ENCODE assay signal across 1 cellular context in genomic region chr1:174017231-174017970, GRCh38.
TF ChIP-seq lines count a peak whose summit lies in the region.

No MANE protein-coding gene starts in this region.

TF ChIP-seq in GM12878, 131 proteins besides CTCF, POLR2A, EP300 and RAD21:
- TF ChIP-seq HDAC2 (IDR thresholded peaks at IDR 0.05) (no peak), ESRRA (IDR thresholded peaks at IDR 0.05; ENCODE audit: low read length) (no peak), MYB (IDR thresholded peaks at IDR 0.05; ENCODE audit: borderline replicate concordance, low read depth, low read length) (no peak), ZBTB33 (IDR thresholded peaks at IDR 0.05) (no peak), SMAD5 (IDR thresholded peaks at IDR 0.05; ENCODE audit: low read depth) (no peak), BCL11A (IDR thresholded peaks at IDR 0.05; ENCODE audit: low read depth, low read length) (no peak), NBN (IDR thresholded peaks at IDR 0.05) (no peak)
TF ChIP-seq in GM12878: peak in this region for 0.
